Comparison of ENCODE assay signal across 8 cellular contexts in the genomic region with DNA sequence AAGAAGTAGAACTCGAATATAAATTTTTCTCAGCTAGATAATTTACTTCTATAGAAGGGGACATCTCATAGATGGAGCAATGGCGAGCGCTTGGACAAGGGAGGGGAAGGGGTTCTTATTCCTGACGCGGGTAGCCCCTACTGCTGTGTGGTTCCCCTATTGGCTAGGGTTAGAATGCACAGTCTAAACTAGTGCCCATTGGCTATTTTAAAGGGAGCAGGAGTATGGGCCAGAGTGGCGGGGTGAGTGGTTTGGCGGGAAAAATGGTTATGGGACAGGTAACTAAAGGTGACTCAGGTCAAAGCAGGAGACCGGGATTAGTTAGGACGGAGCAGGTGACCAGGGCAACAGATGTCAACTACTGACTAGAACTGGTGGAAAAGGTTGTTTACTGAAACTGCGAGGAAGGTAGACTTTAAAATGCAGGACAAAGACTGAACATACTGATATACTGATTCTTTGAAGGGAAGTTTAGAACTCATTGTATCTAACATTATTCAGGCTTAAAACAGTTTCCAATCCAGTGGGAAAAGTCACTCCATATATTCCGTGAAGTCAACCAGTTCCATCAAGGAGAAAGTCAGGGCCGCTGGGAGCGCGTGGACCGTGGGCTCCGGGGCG. TPM values are rescaled to one million over a fixed set of nuclear protein-coding genes. Genes with fewer than 3 reads are reported as not detected.
DNase-seq lines count a peak whose midpoint lies in the region; ATAC-seq, FAIRE-seq and TF ChIP-seq lines count a peak whose summit lies in the region.

No MANE protein-coding gene starts in this region.

- peak; percentile 73 for DNase-seq in GM12865 (ENCODE audit: low read depth)
- no peak for DNase-seq in NT2/D1 (ENCODE audit: low read depth, low spot score)
- DNase-seq in caudate nucleus (lab: John Stamatoyannopoulos, UW): no peak
- DNase-seq in lung microvascular endothelial cell (ENCODE audit: low read depth in 2 of 2): peak; percentile 10 to 34
- no peak for DNase-seq in type B pancreatic cell (ENCODE audit: extremely low spot score, unreplicated experiment)
- DNase-seq in H54 (ENCODE audit: insufficient read length, low spot score): no peak

- H3K27ac ChIP-seq in 22Rv1 (peak overlapping the region; percentile 88), caudate nucleus (ENCODE audit: low read depth, low read length) (peak overlapping the region; percentile 93)

- FAIRE-seq in H54 (lab: Jason Lieb, UNC): no peak

- no peaks in the 10 kb centered on the region for H3K9me3 Mint-ChIP-seq in type B pancreatic cell

- H3K9ac ChIP-seq in NT2/D1 (ENCODE audit: insufficient read length, low read depth): peak overlapping the region; percentile 95

- TF ChIP-seq CTCF in 22Rv1 (IDR thresholded peaks at IDR 0.05): no peak
- TF ChIP-seq CTCF in GM12865 (IDR thresholded peaks at IDR 0.05; ENCODE audit: insufficient read depth, low read depth, low read length, missing control alignments): no peak
- peak; percentile 47 for TF ChIP-seq CTCF in type B pancreatic cell (conservative IDR thresholded peaks at IDR 0.05)

- H3K36me3 Mint-ChIP-seq in type B pancreatic cell: no peaks in the 10 kb centered on the region

- H3K4me1 Mint-ChIP-seq in type B pancreatic cell (ENCODE audit: unreplicated experiment): peaks cover 5% of the 10 kb centered on the region

- no peaks in the 10 kb centered on the region for H3K27me3 Mint-ChIP-seq in type B pancreatic cell

- H3K27me3 ChIP-seq in NT2/D1 (ENCODE audit: insufficient read depth, insufficient read length): no peaks in the 10 kb centered on the region

- no peaks in the 10 kb centered on the region for H3K4me1 ChIP-seq in NT2/D1 (ENCODE audit: insufficient read depth, insufficient read length)

- H3K27ac Mint-ChIP-seq in type B pancreatic cell: peak overlapping the region; percentile 96

- ATAC-seq in HG03135 (IDR thresholded peaks at IDR 0.05; ENCODE audit: unreplicated experiment): no peak

- H3K36me3 ChIP-seq in NT2/D1 (ENCODE audit: insufficient read depth, insufficient read length, low read length): peaks cover 13% of the 10 kb centered on the region

- peak overlapping the region; percentile 91 for H3K4me3 Mint-ChIP-seq in type B pancreatic cell

- no peaks in the 10 kb centered on the region for H3K9me3 ChIP-seq in NT2/D1 (ENCODE audit: insufficient read depth, low read length)

- H3K4me3 ChIP-seq in GM12865 (ENCODE audit: low read depth, low read length) (peak overlapping the region; percentile 68), NT2/D1 (ENCODE audit: insufficient read length, low read depth) (peak overlapping the region; percentile 71)

- no peak for TF ChIP-seq POLR2A in H54 (IDR thresholded peaks at IDR 0.05; ENCODE audit: low read depth, low read length)

RNA-seq across cellular contexts. Expression of gene ATAD3A, which starts 0.9 kb away (rescaled TPM):
- total RNA-seq in lung microvascular endothelial cell (17.1 and 22.2 TPM in 2 replicates), type B pancreatic cell (ENCODE audit: low replicate concordance) (37.8 and 39.8 TPM in 2 replicates)

RNA-seq across cellular contexts. Expression of gene TMEM240, which starts 29.4 kb away (rescaled TPM):
- total RNA-seq in lung microvascular endothelial cell: 1.1 and 1.4 TPM in 2 replicates
- total RNA-seq in type B pancreatic cell (ENCODE audit: low replicate concordance): 3.1 and 10.3 TPM in 2 replicates

RNA-seq across cellular contexts. Expression of gene ATAD3B, which starts 39.5 kb away (rescaled TPM):
- total RNA-seq in lung microvascular endothelial cell (13.5 and 19.4 TPM in 2 replicates), type B pancreatic cell (ENCODE audit: low replicate concordance) (37.2 and 44.3 TPM in 2 replicates)

Comparison
In these comparisons a context has a peak if more than half of its experiments do, and no peak if none do; other contexts are left out.
1. DNase-seq: peak in GM12865 (single experiment) and lung microvascular endothelial cell (2 of 2); none in NT2/D1 (single experiment), caudate nucleus (0 of 61), type B pancreatic cell (single experiment) and H54 (single experiment).